ENCODE assay signal across 8 cellular contexts in genomic region chr15:69729167-69729748, GRCh38.
DNase-seq lines count a peak whose midpoint lies in the region; ATAC-seq and TF ChIP-seq lines count a peak whose summit lies in the region.

No MANE protein-coding gene starts in this region.

- peak; percentile 38 for DNase-seq in ELR (ENCODE audit: low read depth)
- DNase-seq in NCI-H1694 (lab: John Stamatoyannopoulos, UW): peak; percentile 24
- DNase-seq in activated T-cell treated with anti-CD3 and anti-CD28 coated beads for 1 hour (ENCODE audit: low read depth): peak; percentile 78
- peak; percentile 40 for DNase-seq in fibroblast of the aortic adventitia (ENCODE audit: low read depth)
- peak; percentile 45 to 71 for DNase-seq in stimulated activated CD4-positive, alpha-beta T cell treated with anti-CD3 and anti-CD28 coated beads, Interleukin-12 subunit alpha, Interleukin-12 subunit beta, amount 100 ng/mL, for 24 hours (ENCODE audit: low read depth in 2 of 2)
- no peak for DNase-seq in SW480 (ENCODE audit: low spot score)

- no peak overlapping the region for H3K4me3 ChIP-seq in fibroblast of the aortic adventitia (ENCODE audit: low read depth, low read length)

- TF ChIP-seq CTCF in fibroblast of the aortic adventitia (IDR thresholded peaks at IDR 0.05; ENCODE audit: insufficient read depth, low read length): peak; percentile 83

- ATAC-seq in GM19397 (IDR thresholded peaks at IDR 0.05; ENCODE audit: unreplicated experiment): no peak
- ATAC-seq in HG02852 (IDR thresholded peaks at IDR 0.05; ENCODE audit: unreplicated experiment): no peak
